In genomic region chr13:41827507-41828213, GRCh38 we compare ENCODE assay signal across 11 cellular contexts.
DNase-seq lines count a peak whose midpoint lies in the region; ATAC-seq lines count a peak whose summit lies in the region.
"Had no signal": no experiment of that assay in that cellular context is flagged by ENCODE, and none has a peak within 500 bp of the region (broad histone marks: within the 10 kb centered on the region; RNA-seq: fewer than 3 reads in every experiment).

No MANE protein-coding gene starts in this region.

- H3K27me3 ChIP-seq in MG63: no peaks in the 10 kb centered on the region
- H3K27me3 ChIP-seq in mesenchymal stem cell (ENCODE audit: control insufficient read depth in 1 of 2, insufficient read depth in 1 of 2, low read length in 2 of 2): no peaks in the 10 kb centered on the region
- H3K27me3 ChIP-seq: cardiac muscle cell had no signal

- H3K4me2 ChIP-seq in mesenchymal stem cell (ENCODE audit: low read length, poor library complexity, severe bottlenecking): no peak overlapping the region

- H3K4me3 ChIP-seq in MG63 (no peak overlapping the region), mesenchymal stem cell (ENCODE audit: insufficient read depth in 1 of 2, low read depth in 1 of 2, low read length in 2 of 2) (peak overlapping the region in 1 of 2 experiments; percentile 16)
- H3K4me3 ChIP-seq: cardiac muscle cell had no signal

- WGBS in mesenchymal stem cell: 29% methylated on average over 5 of the region's 5 CpGs

- no peaks in the 10 kb centered on the region for H3K9me3 ChIP-seq in MG63
- H3K9me3 ChIP-seq in mesenchymal stem cell (ENCODE audit: control insufficient read depth, low read length): no peaks in the 10 kb centered on the region

- H2BK120ac ChIP-seq in mesenchymal stem cell (ENCODE audit: low read depth, low read length): no peak overlapping the region

- DNase-seq in AG08395 (ENCODE audit: low spot score): peak; percentile 81
- DNase-seq in MG63: peak; percentile 72
- DNase-seq in dermis blood vessel endothelial cell: peak; percentile 68
- DNase-seq in mesenchymal stem cell: peak; percentile 89
- DNase-seq in HuH-7 (ENCODE audit: low spot score): no peak
- no peak for DNase-seq in NCI-H2171 treated with DMSO at 0.1 percent for 48 hours (lab: John Stamatoyannopoulos, UW)
- DNase-seq in activated gamma-delta T cell (lab: John Stamatoyannopoulos, UW): no peak
- DNase-seq: activated CD4-positive, CD25-positive, alpha-beta regulatory T cell treated with anti-CD3 and anti-CD28 coated beads, Interleukin-2, amount 50 U/mL, for 72 hours; NCI-H2227 treated with DMSO at 0.1 percent for 48 hours had no signal

- no peak overlapping the region for H3K14ac ChIP-seq in mesenchymal stem cell (ENCODE audit: low read length in 2 of 2)

- H2BK15ac ChIP-seq in mesenchymal stem cell (ENCODE audit: low read depth, poor library complexity, severe bottlenecking): no peak overlapping the region

- no peak overlapping the region for H2BK12ac ChIP-seq in mesenchymal stem cell (ENCODE audit: low read length in 2 of 2)

- no peaks in the 10 kb centered on the region for H3K4me1 ChIP-seq in mesenchymal stem cell (ENCODE audit: control insufficient read depth, insufficient read depth, low read depth, low read length)

- no peak overlapping the region for H3K23ac ChIP-seq in mesenchymal stem cell (ENCODE audit: low read length in 2 of 2)

- H3K18ac ChIP-seq in mesenchymal stem cell (ENCODE audit: low read depth in 1 of 2, low read length in 2 of 2): no peak overlapping the region

- peak overlapping the region; percentile 83 for H3K27ac ChIP-seq in mesenchymal stem cell (ENCODE audit: low read length, poor library complexity, severe bottlenecking)
- H3K27ac ChIP-seq: cardiac muscle cell had no signal

- peak overlapping the region; percentile 81 for H3K9ac ChIP-seq in mesenchymal stem cell (ENCODE audit: low read length)

- H2AK5ac ChIP-seq in mesenchymal stem cell (ENCODE audit: low read length, severe bottlenecking): no peak overlapping the region

- no peak overlapping the region for H2AFZ ChIP-seq in mesenchymal stem cell (ENCODE audit: low read depth, low read length)

- peaks cover 1% of the 10 kb centered on the region for H3K79me1 ChIP-seq in mesenchymal stem cell (replicated peaks; ENCODE audit: low read length, poor library complexity, severe bottlenecking)

- H3K4ac ChIP-seq in mesenchymal stem cell (ENCODE audit: low read depth in 1 of 2, low read length in 2 of 2): no peak overlapping the region

- H3K36me3 ChIP-seq in MG63: no peaks in the 10 kb centered on the region; the same call in 1 of the 2 replicates
- H3K36me3 ChIP-seq in mesenchymal stem cell (ENCODE audit: control insufficient read depth in 1 of 2, insufficient read depth in 2 of 2, low read depth in 1 of 2, low read length in 2 of 2): peaks cover 0 to 10% of the 10 kb centered on the region in 2 experiments

- no peak overlapping the region for H4K91ac ChIP-seq in mesenchymal stem cell (ENCODE audit: low read length)

- no peak overlapping the region for H4K8ac ChIP-seq in mesenchymal stem cell (ENCODE audit: low read length)

- no peak overlapping the region for H2BK5ac ChIP-seq in mesenchymal stem cell (ENCODE audit: low read depth, low read length, poor library complexity, severe bottlenecking)

- no peak for ATAC-seq in HG03196 (IDR thresholded peaks at IDR 0.05; ENCODE audit: unreplicated experiment)

Comparison
In these comparisons a context has a peak if more than half of its experiments do, and no peak if none do; other contexts are left out.
1. DNase-seq: peak in AG08395 (single experiment), MG63 (single experiment), dermis blood vessel endothelial cell (single experiment) and mesenchymal stem cell (single experiment); none in HuH-7 (single experiment), NCI-H2171 treated with DMSO at 0.1 percent for 48 hours (single experiment) and activated gamma-delta T cell (single experiment).